20 cellular contexts compared by ENCODE assay signal in genomic region chr2:179862898-179863458, GRCh38. TPM values are rescaled to one million over a fixed set of nuclear protein-coding genes. Genes with fewer than 3 reads are reported as not detected.
"Had no signal": no experiment of that assay in that cellular context is flagged by ENCODE, and none has a peak within 500 bp of the region (broad histone marks: within the 10 kb centered on the region; RNA-seq: fewer than 3 reads in every experiment).

No MANE protein-coding gene starts in this region.

- H3K4me1 ChIP-seq: uterus had no signal

- H3K36me3 ChIP-seq: adrenal gland, esophagus muscularis mucosa, thyroid gland, uterus had no signal

- H3K9me3 Mint-ChIP-seq: dendritic cell treated with granulocyte-macrophage colony-stimulating factor and Interleukin-4, amounts not matched to agents 40 ng/mL and 50 ng/mL, for 4 days; naive thymus-derived CD8-positive, alpha-beta T cell; stimulated activated naive CD8-positive, alpha-beta T cell treated with anti-CD3 and anti-CD28 coated beads, Interleukin-15, amount 100 ng/mL, for 72 hours had no signal

- DNase-seq: activated CD4-positive, alpha-beta T cell treated with anti-CD3 and anti-CD28 coated beads for 4 hours; activated naive CD4-positive, alpha-beta T cell treated with anti-CD3 and anti-CD28 coated beads, Interleukin-2, amount 50 U/mL, for 16 hours; activated T-cell treated with anti-CD3 and anti-CD28 coated beads for 4 hours; adrenal gland; immature natural killer cell; left cardiac atrium; naive thymus-derived CD8-positive, alpha-beta T cell; stimulated activated CD4-positive, alpha-beta T cell treated with anti-CD3 and anti-CD28 coated beads, Interleukin-4, amount 100 ng/mL, for 4 hours; stimulated activated naive CD8-positive, alpha-beta T cell treated with anti-CD3 and anti-CD28 coated beads, Interleukin-15, amount 100 ng/mL, for 72 hours; T-helper 1 cell; thyroid gland; uterus had no signal

- H3K9me3 ChIP-seq: adrenal gland, esophagus muscularis mucosa, thyroid gland, uterus had no signal

- H3K27ac Mint-ChIP-seq: dendritic cell treated with granulocyte-macrophage colony-stimulating factor and Interleukin-4, amounts not matched to agents 40 ng/mL and 50 ng/mL, for 4 days; immature natural killer cell; naive thymus-derived CD8-positive, alpha-beta T cell; stimulated activated naive CD8-positive, alpha-beta T cell treated with anti-CD3 and anti-CD28 coated beads, Interleukin-15, amount 100 ng/mL, for 72 hours had no signal

- H3K4me3 ChIP-seq: adrenal gland, thyroid gland, uterus had no signal

- H3K27ac ChIP-seq: adrenal gland, thyroid gland, uterus, VCaP had no signal

- ATAC-seq: left cardiac atrium; naive thymus-derived CD8-positive, alpha-beta T cell; stimulated activated naive CD8-positive, alpha-beta T cell treated with anti-CD3 and anti-CD28 coated beads, Interleukin-15, amount 100 ng/mL, for 72 hours had no signal

- H3K4me3 Mint-ChIP-seq: dendritic cell treated with granulocyte-macrophage colony-stimulating factor and Interleukin-4, amounts not matched to agents 40 ng/mL and 50 ng/mL, for 4 days; immature natural killer cell; stimulated activated naive CD8-positive, alpha-beta T cell treated with anti-CD3 and anti-CD28 coated beads, Interleukin-15, amount 100 ng/mL, for 72 hours had no signal

- H3K27me3 ChIP-seq: adrenal gland, thyroid gland had no signal

- H3K36me3 Mint-ChIP-seq: immature natural killer cell; naive thymus-derived CD8-positive, alpha-beta T cell had no signal

- H3K4me1 Mint-ChIP-seq: immature natural killer cell had no signal

RNA-seq across cellular contexts. Expression of gene ZNF385B, which starts 1.6 kb away (rescaled TPM):
- total RNA-seq: activated CD8-positive, alpha-beta memory T cell treated with anti-CD3 and anti-CD28 coated beads for 36 hours; fibroblast of villous mesenchyme; lung microvascular endothelial cell; mononuclear cell; naive thymus-derived CD8-positive, alpha-beta T cell; pulmonary artery endothelial cell had no signal
- polyA plus RNA-seq: immature natural killer cell; naive thymus-derived CD8-positive, alpha-beta T cell had no signal
